ENCODE assay signal across 21 cellular contexts in genomic region chr12:45219621-45220020, GRCh38. TPM values are rescaled to one million over a fixed set of nuclear protein-coding genes. Genes with fewer than 3 reads are reported as not detected.
DNase-seq lines count a peak whose midpoint lies in the region; ATAC-seq and TF ChIP-seq lines count a peak whose summit lies in the region.
"Had no signal": no experiment of that assay in that cellular context is flagged by ENCODE, and none has a peak within 500 bp of the region (broad histone marks: within the 10 kb centered on the region; RNA-seq: fewer than 3 reads in every experiment).

No MANE protein-coding gene starts in this region.

- peaks cover 59% of the 10 kb centered on the region for H3K4me1 ChIP-seq in Loucy (ENCODE audit: insufficient read depth, low read length, poor library complexity, severe bottlenecking)
- peaks cover 6 to 20% of the 10 kb centered on the region in 2 donors for H3K4me1 ChIP-seq in breast epithelium
- peaks cover 4% of the 10 kb centered on the region for H3K4me1 ChIP-seq in mesenchymal stem cell (ENCODE audit: control insufficient read depth, insufficient read depth, low read depth, low read length)
- peaks cover 54% of the 10 kb centered on the region for H3K4me1 ChIP-seq in vagina

- no peak overlapping the region for H2BK12ac ChIP-seq in mesenchymal stem cell (ENCODE audit: low read length in 2 of 2)

- H2BK5ac ChIP-seq in mesenchymal stem cell (ENCODE audit: low read depth, low read length, poor library complexity, severe bottlenecking), result no peak overlapping the region

- H3K4me3 ChIP-seq in Loucy (ENCODE audit: low read length, poor library complexity, severe bottlenecking) (peak overlapping the region; percentile 79), breast epithelium (peak overlapping the region in 1 of 3 donors; percentile 4), mesenchymal stem cell (ENCODE audit: insufficient read depth in 1 of 2, low read depth in 1 of 2, low read length in 2 of 2) (no peak overlapping the region), vagina (no peak overlapping the region)
- H3K4me3 ChIP-seq: body of pancreas, thyroid gland had no signal

- H3K79me2 ChIP-seq in Loucy (ENCODE audit: insufficient read depth, low read length), result peaks cover 86% of the 10 kb centered on the region

- no peak overlapping the region for H2AK5ac ChIP-seq in mesenchymal stem cell (ENCODE audit: low read length, severe bottlenecking)

- 100% methylated on average over 2 of the region's 2 CpGs for WGBS in mesenchymal stem cell

- H2BK15ac ChIP-seq in mesenchymal stem cell (ENCODE audit: low read depth, poor library complexity, severe bottlenecking), result no peak overlapping the region

- H3F3A ChIP-seq in Loucy (ENCODE audit: low read depth), result no peaks in the 10 kb centered on the region

- H3K27me3 ChIP-seq in Loucy (ENCODE audit: insufficient read depth, low read length, poor library complexity, severe bottlenecking) (no peaks in the 10 kb centered on the region), breast epithelium (no peaks in the 10 kb centered on the region), mesenchymal stem cell (ENCODE audit: control insufficient read depth in 1 of 2, insufficient read depth in 1 of 2, low read length in 2 of 2) (no peaks in the 10 kb centered on the region), vagina (no peaks in the 10 kb centered on the region)
- H3K27me3 ChIP-seq: body of pancreas, heart right ventricle, thyroid gland had no signal

- H3K9ac ChIP-seq in Loucy (ENCODE audit: low read depth, low read length, poor library complexity, severe bottlenecking), result peak overlapping the region; percentile 10
- no peak overlapping the region for H3K9ac ChIP-seq in mesenchymal stem cell (ENCODE audit: low read length)

- TF ChIP-seq CTCF in Loucy (conservative IDR thresholded peaks at IDR 0.05; ENCODE audit: low read length) (no peak), breast epithelium (IDR thresholded peaks at IDR 0.05) (no peak), vagina (IDR thresholded peaks at IDR 0.05) (no peak)

- DNase-seq in breast epithelium (ENCODE audit: low spot score in 2 of 2) (no peak), mesenchymal stem cell (no peak), vagina (ENCODE audit: extremely low spot score in 2 of 2) (no peak), CD1c-positive myeloid dendritic cell (ENCODE audit: extremely low spot score) (no peak), NCI-H146 treated with DMSO at 0.1 percent for 48 hours (lab: John Stamatoyannopoulos, UW; ENCODE audit: unreplicated experiment) (no peak)
- DNase-seq: activated CD4-positive, CD25-positive, alpha-beta regulatory T cell treated with anti-CD3 and anti-CD28 coated beads, Interleukin-2, amount 50 U/mL, for 72 hours; body of pancreas; dermis blood vessel endothelial cell; DMS79; heart right ventricle; islet precursor cell; Karpas-422; midbrain; NCI-H187 treated with DMSO at 0.1 percent for 48 hours; right cardiac atrium; stimulated activated CD4-positive, alpha-beta T cell treated with anti-CD3 and anti-CD28 coated beads, Interleukin-2, amount 100 ng/mL, for 48 hours had no signal

- H4K91ac ChIP-seq in mesenchymal stem cell (ENCODE audit: low read length), result no peak overlapping the region

- no peak overlapping the region for H2AFZ ChIP-seq in Loucy (ENCODE audit: low read length)
- no peak overlapping the region for H2AFZ ChIP-seq in mesenchymal stem cell (ENCODE audit: low read depth, low read length)

- no peaks in the 10 kb centered on the region for H3K9me2 ChIP-seq in Loucy (replicated peaks; ENCODE audit: low read depth, low read length)

- H3K36me3 ChIP-seq in Loucy (ENCODE audit: insufficient read depth, low read length), result no peaks in the 10 kb centered on the region
- no peaks in the 10 kb centered on the region for H3K36me3 ChIP-seq in breast epithelium
- no peaks in the 10 kb centered on the region for H3K36me3 ChIP-seq in mesenchymal stem cell (ENCODE audit: control insufficient read depth in 1 of 2, insufficient read depth in 2 of 2, low read depth in 1 of 2, low read length in 2 of 2)
- H3K36me3 ChIP-seq in vagina, result no peaks in the 10 kb centered on the region
- H3K36me3 ChIP-seq: heart right ventricle, thyroid gland had no signal

- H4K8ac ChIP-seq in mesenchymal stem cell (ENCODE audit: low read length), result peak overlapping the region; percentile 75

- peak overlapping the region in 1 of 2 experiments; percentile 37 for H3K23ac ChIP-seq in mesenchymal stem cell (ENCODE audit: low read length in 2 of 2)

- TF ChIP-seq POLR2A in breast epithelium (IDR thresholded peaks at IDR 0.05) (no peak), vagina (IDR thresholded peaks at IDR 0.05) (no peak)

- H3K27ac ChIP-seq in breast epithelium (peak overlapping the region; percentile 56 to 71), mesenchymal stem cell (ENCODE audit: low read length, poor library complexity, severe bottlenecking) (no peak overlapping the region), vagina (peak overlapping the region; percentile 19)
- H3K27ac ChIP-seq: body of pancreas, C4-2B, heart right ventricle, HL-60, thyroid gland had no signal

- ATAC-seq in HG03039 (IDR thresholded peaks at IDR 0.05; ENCODE audit: unreplicated experiment), result no peak
- ATAC-seq: body of pancreas, heart right ventricle, right cardiac atrium had no signal

- peaks cover 55% of the 10 kb centered on the region for H4K20me1 ChIP-seq in Loucy (ENCODE audit: insufficient read depth, low read length, poor library complexity, severe bottlenecking)

- peaks cover 9% of the 10 kb centered on the region for H3K79me1 ChIP-seq in mesenchymal stem cell (replicated peaks; ENCODE audit: low read length, poor library complexity, severe bottlenecking)

- H2BK120ac ChIP-seq in mesenchymal stem cell (ENCODE audit: low read depth, low read length), result no peak overlapping the region

- H3K4ac ChIP-seq in mesenchymal stem cell (ENCODE audit: low read depth in 1 of 2, low read length in 2 of 2), result no peak overlapping the region

- H3K14ac ChIP-seq in mesenchymal stem cell (ENCODE audit: low read length in 2 of 2), result no peak overlapping the region

- no peaks in the 10 kb centered on the region for H3K9me3 ChIP-seq in Loucy (ENCODE audit: insufficient read depth, low read depth, low read length)
- no peaks in the 10 kb centered on the region for H3K9me3 ChIP-seq in breast epithelium
- no peaks in the 10 kb centered on the region for H3K9me3 ChIP-seq in mesenchymal stem cell (ENCODE audit: control insufficient read depth, low read length)
- H3K9me3 ChIP-seq in vagina, result no peaks in the 10 kb centered on the region
- H3K9me3 ChIP-seq: body of pancreas, heart right ventricle, thyroid gland had no signal

- intact Hi-C loops in breast epithelium (cut with DNase I; ENCODE audit: low total_unique reads) (no loop called here), vagina (cut with DNase I) (loop anchor here (10.0 kb wide), 2 partner anchors 55 to 165 kb away; no protein-coding TSS in a partner anchor)

- H3K4me2 ChIP-seq in Loucy (ENCODE audit: low read depth, low read length, poor library complexity, severe bottlenecking) (peak overlapping the region; percentile 87), mesenchymal stem cell (ENCODE audit: low read length, poor library complexity, severe bottlenecking) (no peak overlapping the region)

- no peak overlapping the region for H3K18ac ChIP-seq in mesenchymal stem cell (ENCODE audit: low read depth in 1 of 2, low read length in 2 of 2)

RNA-seq across cellular contexts. Expression of gene ANO6, which starts 3.7 kb away (rescaled TPM):
- 100 to 1,000 TPM in 1 of 3 donors, 10 to 100 TPM in 2; 71.8 to 141 (median 76.5) TPM for total RNA-seq in breast epithelium
- polyA plus RNA-seq in mesenchymal stem cell (2013, experiment 1 of 2), result 51.1 TPM
- polyA plus RNA-seq in mesenchymal stem cell (2013, experiment 2 of 2), result 50.0 TPM
- total RNA-seq in vagina, result 48.4 TPM
